ENCODE assay signal across 5 cellular contexts in genomic region chr1:20673626-20674025, GRCh38. TPM values are rescaled to one million over a fixed set of nuclear protein-coding genes. Genes with fewer than 3 reads are reported as not detected.
"Had no signal": no experiment of that assay in that cellular context is flagged by ENCODE, and none has a peak within 500 bp of the region (broad histone marks: within the 10 kb centered on the region; RNA-seq: fewer than 3 reads in every experiment).

No MANE protein-coding gene starts in this region.

RNA-seq across cellular contexts. Expression of gene KIF17, which starts 44.2 kb away (rescaled TPM):
- total RNA-seq: RPMI7951, SK-MEL-5, T-cell had no signal

RNA-seq across cellular contexts. Expression of gene SH2D5, which starts 58.9 kb away (rescaled TPM):
- total RNA-seq: Peyer's patch, Right ventricle myocardium superior had no signal
